In the genomic region with DNA sequence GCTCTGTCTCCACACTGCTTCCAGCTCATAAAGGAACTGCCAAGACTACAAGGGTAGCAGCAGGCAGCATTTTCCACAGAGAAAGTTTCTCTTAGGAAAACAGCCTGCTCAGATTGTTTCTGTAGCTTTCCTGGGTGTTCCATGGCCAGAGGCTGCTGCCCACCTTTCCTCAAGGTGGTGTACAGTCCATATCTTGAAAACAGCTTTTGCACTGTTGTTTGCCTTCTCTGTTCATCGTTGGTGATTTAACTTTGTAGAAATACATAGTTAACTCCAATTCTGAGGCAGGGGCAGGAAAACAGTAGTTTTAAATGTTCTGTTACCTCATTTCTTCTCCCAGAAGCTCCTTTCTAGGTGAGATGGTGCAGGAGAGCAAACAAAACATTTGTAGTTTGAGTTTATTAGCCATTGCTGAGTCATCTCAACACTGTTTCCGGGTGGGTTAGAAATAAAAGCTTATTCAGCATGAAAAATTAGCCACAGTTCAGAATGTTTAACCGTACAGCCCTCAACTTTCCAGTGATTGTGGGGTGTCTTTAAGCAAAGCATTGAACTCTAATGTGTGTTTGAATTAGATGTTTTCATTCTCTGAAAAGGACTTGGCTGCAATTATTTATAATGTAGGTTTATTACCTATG, we compare ENCODE assay signal across 1 cellular context.
TF ChIP-seq lines count a peak whose summit lies in the region.

No MANE protein-coding gene starts in this region.

TF ChIP-seq in HEK293, 187 proteins besides CTCF, POLR2A, EP300 and RAD21 (continued from another document):
- TF ChIP-seq ZNF184 (tag by site-specific recombination; IDR thresholded peaks at IDR 0.05) = 0 out of 2 replicates have a peak, but pooled peaks have one; percentile 43
- TF ChIP-seq OSR2 (tag by site-specific recombination; IDR thresholded peaks at IDR 0.05) = 0 out of 2 replicates have a peak, but pooled peaks have one; percentile 34
- TF ChIP-seq ZNF350 (tag by site-specific recombination; IDR thresholded peaks at IDR 0.05) = 0 out of 2 replicates have a peak, but pooled peaks have one; percentile 26
- TF ChIP-seq KLF16 (tag by site-specific recombination; IDR thresholded peaks at IDR 0.05) = no peak
- no peak for TF ChIP-seq ZNF660 (tag by site-specific recombination; IDR thresholded peaks at IDR 0.05)
- no peak for TF ChIP-seq GFI1B (tag by site-specific recombination; IDR thresholded peaks at IDR 0.05)
- TF ChIP-seq, protein P1, sequence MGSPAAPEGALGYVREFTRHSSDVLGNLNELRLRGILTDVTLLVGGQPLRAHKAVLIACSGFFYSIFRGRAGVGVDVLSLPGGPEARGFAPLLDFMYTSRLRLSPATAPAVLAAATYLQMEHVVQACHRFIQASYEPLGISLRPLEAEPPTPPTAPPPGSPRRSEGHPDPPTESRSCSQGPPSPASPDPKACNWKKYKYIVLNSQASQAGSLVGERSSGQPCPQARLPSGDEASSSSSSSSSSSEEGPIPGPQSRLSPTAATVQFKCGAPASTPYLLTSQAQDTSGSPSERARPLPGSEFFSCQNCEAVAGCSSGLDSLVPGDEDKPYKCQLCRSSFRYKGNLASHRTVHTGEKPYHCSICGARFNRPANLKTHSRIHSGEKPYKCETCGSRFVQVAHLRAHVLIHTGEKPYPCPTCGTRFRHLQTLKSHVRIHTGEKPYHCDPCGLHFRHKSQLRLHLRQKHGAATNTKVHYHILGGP (tag by site-specific recombination; IDR thresholded peaks at IDR 0.05) = no peak
